1 cellular context compared by ENCODE assay signal in genomic region chr11:65095974-65096806, GRCh38.
A peak's percentile ranks its signal among the peaks of the same experiment; 100 is the strongest.
TF ChIP-seq lines count a peak whose summit lies in the region.

Gene VPS51, plus strand, starts transcription at chr11:65096214. Its CDS starts 37 bp downstream, at chr11:65096251.

TF ChIP-seq in A549, 52 proteins besides CTCF, POLR2A, EP300 and RAD21 (continued from another document):
- TF ChIP-seq, protein P1, sequence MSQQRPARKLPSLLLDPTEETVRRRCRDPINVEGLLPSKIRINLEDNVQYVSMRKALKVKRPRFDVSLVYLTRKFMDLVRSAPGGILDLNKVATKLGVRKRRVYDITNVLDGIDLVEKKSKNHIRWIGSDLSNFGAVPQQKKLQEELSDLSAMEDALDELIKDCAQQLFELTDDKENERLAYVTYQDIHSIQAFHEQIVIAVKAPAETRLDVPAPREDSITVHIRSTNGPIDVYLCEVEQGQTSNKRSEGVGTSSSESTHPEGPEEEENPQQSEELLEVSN (IDR thresholded peaks at IDR 0.05; ENCODE audit: borderline replicate concordance, low read depth), result peak; percentile 56; the same call in 1 of the 2 replicates
- 0 out of 2 replicates have a peak, but pooled peaks have one; percentile 29 for TF ChIP-seq HOXA7 (CRISPR knock-in tag; IDR thresholded peaks at IDR 0.05)
- TF ChIP-seq, protein P2, sequence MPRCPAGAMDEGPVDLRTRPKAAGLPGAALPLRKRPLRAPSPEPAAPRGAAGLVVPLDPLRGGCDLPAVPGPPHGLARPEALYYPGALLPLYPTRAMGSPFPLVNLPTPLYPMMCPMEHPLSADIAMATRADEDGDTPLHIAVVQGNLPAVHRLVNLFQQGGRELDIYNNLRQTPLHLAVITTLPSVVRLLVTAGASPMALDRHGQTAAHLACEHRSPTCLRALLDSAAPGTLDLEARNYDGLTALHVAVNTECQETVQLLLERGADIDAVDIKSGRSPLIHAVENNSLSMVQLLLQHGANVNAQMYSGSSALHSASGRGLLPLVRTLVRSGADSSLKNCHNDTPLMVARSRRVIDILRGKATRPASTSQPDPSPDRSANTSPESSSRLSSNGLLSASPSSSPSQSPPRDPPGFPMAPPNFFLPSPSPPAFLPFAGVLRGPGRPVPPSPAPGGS (IDR thresholded peaks at IDR 0.05), result peak; percentile 69; the same call in 2 of the 3 replicates
- TF ChIP-seq EHMT2 (IDR thresholded peaks at IDR 0.05; ENCODE audit: low read depth), result no peak
- TF ChIP-seq RCOR1 (IDR thresholded peaks at IDR 0.05; ENCODE audit: low read depth, low read length), result no peak
- no peak for TF ChIP-seq HES2 (IDR thresholded peaks at IDR 0.05)
- peak; percentile 84 to 95; a peak in 4 of 5 replicates for TF ChIP-seq JUN (IDR thresholded peaks at IDR 0.05)
- TF ChIP-seq JUNB (IDR thresholded peaks at IDR 0.05), result no peak
- TF ChIP-seq, protein P3, sequence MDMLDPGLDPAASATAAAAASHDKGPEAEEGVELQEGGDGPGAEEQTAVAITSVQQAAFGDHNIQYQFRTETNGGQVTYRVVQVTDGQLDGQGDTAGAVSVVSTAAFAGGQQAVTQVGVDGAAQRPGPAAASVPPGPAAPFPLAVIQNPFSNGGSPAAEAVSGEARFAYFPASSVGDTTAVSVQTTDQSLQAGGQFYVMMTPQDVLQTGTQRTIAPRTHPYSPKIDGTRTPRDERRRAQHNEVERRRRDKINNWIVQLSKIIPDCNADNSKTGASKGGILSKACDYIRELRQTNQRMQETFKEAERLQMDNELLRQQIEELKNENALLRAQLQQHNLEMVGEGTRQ (IDR thresholded peaks at IDR 0.05), result no peak
- TF ChIP-seq HOXB5 (CRISPR knock-in tag; IDR thresholded peaks at IDR 0.05), result peak; percentile 71; the same call in 1 of the 2 replicates
- TF ChIP-seq CEBPB (IDR thresholded peaks at IDR 0.05), result peak in 1 of 2 experiments; percentile 54; a peak in 1 of 4 replicates
- no peak for TF ChIP-seq HEYL (CRISPR knock-in tag; IDR thresholded peaks at IDR 0.05)
- no peak for TF ChIP-seq FOSL2 (IDR thresholded peaks at IDR 0.05)
- TF ChIP-seq FOSL2 (CRISPR knock-in tag; IDR thresholded peaks at IDR 0.05), result peak; percentile 37; the same call in 1 of the 2 replicates
- TF ChIP-seq TP53 (CRISPR knock-in tag; IDR thresholded peaks at IDR 0.05), result peak; percentile 80; the same call in 1 of the 2 replicates
- no peak for TF ChIP-seq NPAS2 (CRISPR knock-in tag; IDR thresholded peaks at IDR 0.05; ENCODE audit: borderline replicate concordance)
- TF ChIP-seq RARB (CRISPR knock-in tag; IDR thresholded peaks at IDR 0.05), result 0 out of 2 replicates have a peak, but pooled peaks have one; percentile 56
- no peak for TF ChIP-seq ZNF302 (CRISPR knock-in tag; IDR thresholded peaks at IDR 0.05)
- peak; percentile 59; the same call in 1 of the 2 replicates for TF ChIP-seq GATA3 (IDR thresholded peaks at IDR 0.05; ENCODE audit: borderline replicate concordance)
- peak; percentile 97 for TF ChIP-seq PHF8 (IDR thresholded peaks at IDR 0.05; ENCODE audit: borderline replicate concordance, low read depth)
- TF ChIP-seq KDM5A (IDR thresholded peaks at IDR 0.05), result peak; percentile 63
- no peak for TF ChIP-seq BHLHE40 (IDR thresholded peaks at IDR 0.05; ENCODE audit: low read depth, low read length)
- no peak for TF ChIP-seq HDAC2 (IDR thresholded peaks at IDR 0.05)
- TF ChIP-seq, protein P4, sequence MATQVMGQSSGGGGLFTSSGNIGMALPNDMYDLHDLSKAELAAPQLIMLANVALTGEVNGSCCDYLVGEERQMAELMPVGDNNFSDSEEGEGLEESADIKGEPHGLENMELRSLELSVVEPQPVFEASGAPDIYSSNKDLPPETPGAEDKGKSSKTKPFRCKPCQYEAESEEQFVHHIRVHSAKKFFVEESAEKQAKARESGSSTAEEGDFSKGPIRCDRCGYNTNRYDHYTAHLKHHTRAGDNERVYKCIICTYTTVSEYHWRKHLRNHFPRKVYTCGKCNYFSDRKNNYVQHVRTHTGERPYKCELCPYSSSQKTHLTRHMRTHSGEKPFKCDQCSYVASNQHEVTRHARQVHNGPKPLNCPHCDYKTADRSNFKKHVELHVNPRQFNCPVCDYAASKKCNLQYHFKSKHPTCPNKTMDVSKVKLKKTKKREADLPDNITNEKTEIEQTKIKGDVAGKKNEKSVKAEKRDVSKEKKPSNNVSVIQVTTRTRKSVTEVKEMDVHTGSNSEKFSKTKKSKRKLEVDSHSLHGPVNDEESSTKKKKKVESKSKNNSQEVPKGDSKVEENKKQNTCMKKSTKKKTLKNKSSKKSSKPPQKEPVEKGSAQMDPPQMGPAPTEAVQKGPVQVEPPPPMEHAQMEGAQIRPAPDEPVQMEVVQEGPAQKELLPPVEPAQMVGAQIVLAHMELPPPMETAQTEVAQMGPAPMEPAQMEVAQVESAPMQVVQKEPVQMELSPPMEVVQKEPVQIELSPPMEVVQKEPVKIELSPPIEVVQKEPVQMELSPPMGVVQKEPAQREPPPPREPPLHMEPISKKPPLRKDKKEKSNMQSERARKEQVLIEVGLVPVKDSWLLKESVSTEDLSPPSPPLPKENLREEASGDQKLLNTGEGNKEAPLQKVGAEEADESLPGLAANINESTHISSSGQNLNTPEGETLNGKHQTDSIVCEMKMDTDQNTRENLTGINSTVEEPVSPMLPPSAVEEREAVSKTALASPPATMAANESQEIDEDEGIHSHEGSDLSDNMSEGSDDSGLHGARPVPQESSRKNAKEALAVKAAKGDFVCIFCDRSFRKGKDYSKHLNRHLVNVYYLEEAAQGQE (IDR thresholded peaks at IDR 0.05), result peak; percentile 46; the same call in 1 of the 2 replicates
- peak; percentile 51; the same call in 1 of the 2 replicates for TF ChIP-seq RFX5 (IDR thresholded peaks at IDR 0.05)
- TF ChIP-seq ATOH8 (CRISPR knock-in tag; IDR thresholded peaks at IDR 0.05; ENCODE audit: low read depth), result no peak
- no peak for TF ChIP-seq ZFP36 (IDR thresholded peaks at IDR 0.05; ENCODE audit: borderline replicate concordance, partially characterized antibody)
- no peak for TF ChIP-seq SREBF2 (IDR thresholded peaks at IDR 0.05)
- TF ChIP-seq ELK1 (IDR thresholded peaks at IDR 0.05; ENCODE audit: low read depth, low read length), result no peak
- TF ChIP-seq HOXB13 (CRISPR knock-in tag; IDR thresholded peaks at IDR 0.05; ENCODE audit: low read depth), result peak; percentile 61; the same call in 1 of the 2 replicates
- TF ChIP-seq ZC3H11A (IDR thresholded peaks at IDR 0.05), result peak; percentile 42
- no peak for TF ChIP-seq KDM1A (IDR thresholded peaks at IDR 0.05; ENCODE audit: low read depth)
- no peak for TF ChIP-seq NR3C1 (IDR thresholded peaks at IDR 0.05)
- TF ChIP-seq NFE2L2 (conservative IDR thresholded peaks at IDR 0.05; ENCODE audit: low read length), result no peak
